Comparison of ENCODE assay signal across 10 cellular contexts in the genomic region with DNA sequence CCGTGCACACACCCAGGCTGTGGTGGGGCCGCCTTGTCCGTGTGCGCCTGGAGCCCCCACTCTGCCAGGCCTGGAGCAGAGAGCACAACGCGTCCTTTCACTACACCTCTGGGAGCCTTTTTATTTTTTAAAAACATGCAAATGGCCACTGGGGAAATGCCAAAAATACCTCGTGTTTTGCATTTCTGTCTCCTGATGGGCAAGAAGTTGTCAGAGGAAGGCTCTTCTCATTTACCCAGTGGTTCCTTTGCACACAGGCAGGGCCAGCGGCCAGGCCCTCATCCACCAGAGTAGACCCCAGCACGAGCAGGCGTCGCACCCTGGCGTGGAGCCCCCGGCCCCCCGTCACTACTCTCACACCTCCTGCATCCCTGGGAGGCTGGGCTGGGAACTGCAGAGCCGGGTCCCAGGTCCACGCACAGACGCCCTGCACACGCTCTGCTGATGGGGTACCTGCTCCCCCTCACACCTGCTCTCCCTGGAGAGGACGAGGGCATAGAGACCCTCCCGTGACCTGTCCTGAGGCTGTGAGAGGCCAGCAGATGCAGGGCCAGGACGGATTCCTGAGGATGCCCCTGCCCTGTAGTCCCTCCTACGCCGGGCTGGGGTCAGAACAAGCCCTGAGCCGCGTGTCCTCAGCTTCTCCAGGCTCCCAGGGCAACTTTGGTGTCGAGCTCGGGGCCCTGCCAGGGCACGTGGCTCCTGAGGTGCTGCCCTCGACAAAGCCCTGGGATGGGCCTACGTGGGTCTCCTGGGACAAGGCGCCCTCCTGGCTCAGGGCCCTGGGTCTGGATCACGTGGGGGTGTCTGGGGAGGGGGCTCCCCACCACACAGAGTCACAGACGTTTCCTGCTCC.
DNase-seq lines count a peak whose midpoint lies in the region; ATAC-seq and TF ChIP-seq lines count a peak whose summit lies in the region.
"Had no signal": no experiment of that assay in that cellular context is flagged by ENCODE, and none has a peak within 500 bp of the region (broad histone marks: within the 10 kb centered on the region; RNA-seq: fewer than 3 reads in every experiment).

No MANE protein-coding gene starts in this region.

- H3K4me3 Mint-ChIP-seq in Calu3 (ENCODE audit: low read depth, unreplicated experiment) = no peak overlapping the region

- BruUV-seq in Calu3 (replicated peaks; lab: Mats Ljungman, UMichigan) = no TSS peak

- WGBS in suprapubic skin = 89% methylated on average over 18 of the region's 33 CpGs

- peaks cover 33% of the 10 kb centered on the region for H3K36me3 ChIP-seq in suprapubic skin
- H3K36me3 ChIP-seq: SJCRH30 had no signal

- peak; percentile 78 for TF ChIP-seq POLR2A in GM15510 (IDR thresholded peaks at IDR 0.05; ENCODE audit: borderline replicate concordance, extremely low read depth, insufficient read length)
- no peak for TF ChIP-seq POLR2A in erythroblast (IDR thresholded peaks at IDR 0.05; ENCODE audit: low read length)
- no peak for TF ChIP-seq POLR2A in suprapubic skin (IDR thresholded peaks at IDR 0.05)

- ATAC-seq in GM21381 (IDR thresholded peaks at IDR 0.05; ENCODE audit: unreplicated experiment) (peak; percentile 73), HG03442 (IDR thresholded peaks at IDR 0.05; ENCODE audit: unreplicated experiment) (peak; percentile 69)

- CTCF ChIA-PET in Calu3 (lab: Charles Lee) = no interaction called here

- peaks cover 12% of the 10 kb centered on the region for H3K36me3 Mint-ChIP-seq in Calu3 (ENCODE audit: insufficient read depth, unreplicated experiment)

- intact Hi-C loops in Calu3 (cut with micrococcal nuclease; ENCODE audit: unreplicated experiment) = no loop called here

- no peak overlapping the region for H3K27ac ChIP-seq in suprapubic skin
- H3K27ac ChIP-seq: SJCRH30 had no signal

- peak; percentile 55 to 67 for DNase-seq in erythroblast (lab: John Stamatoyannopoulos, UW)
- DNase-seq in Calu3 = no peak
- no peak for DNase-seq in cerebellum (ENCODE audit: low spot score)
- DNase-seq in suprapubic skin (ENCODE audit: low spot score in 2 of 2) = no peak
- no peak for DNase-seq in DMS79 treated with DMSO at 0.1 percent for 48 hours (lab: John Stamatoyannopoulos, UW)
- DNase-seq: SJCRH30; stimulated activated naive CD4-positive, alpha-beta T cell had no signal

- H3K27ac Mint-ChIP-seq in Calu3 (ENCODE audit: unreplicated experiment) = no peak overlapping the region

- no peak for TF ChIP-seq CTCF in Calu3 (IDR thresholded peaks at IDR 0.05; ENCODE audit: unreplicated experiment)
- no peak for TF ChIP-seq CTCF in suprapubic skin (IDR thresholded peaks at IDR 0.05)

- H3K4me1 Mint-ChIP-seq in Calu3 (ENCODE audit: low read depth, unreplicated experiment) = peaks cover 6% of the 10 kb centered on the region

- H3K9me3 Mint-ChIP-seq in Calu3 (ENCODE audit: low read depth, unreplicated experiment) = no peaks in the 10 kb centered on the region

- TF ChIP-seq EP300 in suprapubic skin (IDR thresholded peaks at IDR 0.05) = no peak

- H3K4me3 ChIP-seq in suprapubic skin = no peak overlapping the region
- H3K4me3 ChIP-seq: SJCRH30 had no signal

- H3K4me1 ChIP-seq in suprapubic skin = peaks cover 23% of the 10 kb centered on the region

- H3K27me3 ChIP-seq in suprapubic skin = no peaks in the 10 kb centered on the region
- H3K27me3 ChIP-seq: SJCRH30 had no signal

- no peaks in the 10 kb centered on the region for H3K27me3 Mint-ChIP-seq in Calu3 (ENCODE audit: unreplicated experiment)

- H3K9me3 ChIP-seq in suprapubic skin = no peaks in the 10 kb centered on the region
- H3K9me3 ChIP-seq: SJCRH30 had no signal

Comparison
In these comparisons a context has a peak if more than half of its experiments do, and no peak if none do; other contexts are left out.
1. DNase-seq: peak in erythroblast (2 of 2); none in Calu3 (single experiment), cerebellum (single experiment), suprapubic skin (0 of 2) and DMS79 treated with DMSO at 0.1 percent for 48 hours (single experiment).